In the genomic region with DNA sequence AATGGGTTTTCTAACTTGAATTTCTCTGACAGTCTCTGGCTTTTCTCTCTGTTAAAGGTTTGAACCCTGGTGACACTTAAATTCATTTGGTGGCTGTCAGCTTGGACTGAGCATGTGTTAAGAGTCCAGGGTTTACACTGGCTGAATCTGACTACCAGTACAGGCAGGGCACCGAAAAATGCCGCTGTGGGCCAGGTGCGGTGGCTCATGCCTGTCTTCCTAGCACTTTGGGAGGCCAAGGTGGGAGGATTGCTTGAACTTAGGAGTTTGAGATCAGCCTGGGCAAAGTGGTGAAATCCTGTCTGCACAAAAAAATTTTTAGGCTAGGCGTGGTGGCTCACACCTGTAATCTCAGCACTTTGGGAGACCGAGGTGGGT, we compare ENCODE assay signal across 8 cellular contexts. TPM values are rescaled to one million over a fixed set of nuclear protein-coding genes. Genes with fewer than 3 reads are reported as not detected.
DNase-seq lines count a peak whose midpoint lies in the region; ATAC-seq and TF ChIP-seq lines count a peak whose summit lies in the region.
"Had no signal": no experiment of that assay in that cellular context is flagged by ENCODE, and none has a peak within 500 bp of the region (broad histone marks: within the 10 kb centered on the region; RNA-seq: fewer than 3 reads in every experiment).

No MANE protein-coding gene starts in this region.

- DNase-seq in activated CD4-positive, alpha-beta memory T cell treated with anti-CD3 and anti-CD28 coated beads, Interleukin-2, amount 10 ng/mL, durations not matched to agents 7 days and 5 days, result no peak
- DNase-seq in glutamatergic neuron (no peak), amygdala (lab: John Stamatoyannopoulos, UW) (no peak)
- DNase-seq: substantia nigra had no signal

- peaks cover 62% of the 10 kb centered on the region for H3K4me1 Mint-ChIP-seq in activated CD4-positive, alpha-beta memory T cell treated with anti-CD3 and anti-CD28 coated beads, Interleukin-2, amount 10 ng/mL, durations not matched to agents 7 days and 5 days
- peaks cover 28% of the 10 kb centered on the region for H3K4me1 Mint-ChIP-seq in glutamatergic neuron (ENCODE audit: low read depth, unreplicated experiment)

- peak overlapping the region; percentile 78 for H3K27ac Mint-ChIP-seq in activated CD4-positive, alpha-beta memory T cell treated with anti-CD3 and anti-CD28 coated beads, Interleukin-2, amount 10 ng/mL, durations not matched to agents 7 days and 5 days
- peak overlapping the region; percentile 43 for H3K27ac Mint-ChIP-seq in glutamatergic neuron (ENCODE audit: unreplicated experiment)

- H3K4me3 ChIP-seq in HEK293 (ENCODE audit: low read depth, low read length), result peak overlapping the region; percentile 96
- H3K4me3 ChIP-seq in skin epidermis, result peak overlapping the region in 5 of 7 experiments; percentile 63 to 92 (median 87)

- peaks cover 55% of the 10 kb centered on the region for H3K36me3 Mint-ChIP-seq in activated CD4-positive, alpha-beta memory T cell treated with anti-CD3 and anti-CD28 coated beads, Interleukin-2, amount 10 ng/mL, durations not matched to agents 7 days and 5 days (ENCODE audit: low read depth)
- H3K36me3 Mint-ChIP-seq in glutamatergic neuron (ENCODE audit: unreplicated experiment), result no peaks in the 10 kb centered on the region

- no peaks in the 10 kb centered on the region for H3K4me1 ChIP-seq in HEK293 (ENCODE audit: control insufficient read depth, insufficient read depth, low read length)

- peaks cover 0 to 49% of the 10 kb centered on the region in 2 experiments; a peak in 1 of 3 replicates for H3K36me3 ChIP-seq in HEK293 (ENCODE audit: control insufficient read depth in 2 of 2, insufficient read depth in 1 of 2, low read length in 2 of 2)

- no peak for ATAC-seq in GM21515 (IDR thresholded peaks at IDR 0.05; ENCODE audit: unreplicated experiment)
- ATAC-seq in GM21576 (IDR thresholded peaks at IDR 0.05; ENCODE audit: unreplicated experiment), result no peak

- POLR2A ChIA-PET in HEK293 (lab: Yijun Ruan, JAX), result interaction anchor here (0.6 kb wide), 1 partner anchor 113 kb away, joined by 7 read pairs; no protein-coding TSS in a partner anchor
- POLR2A ChIA-PET in activated CD4-positive, alpha-beta memory T cell treated with anti-CD3 and anti-CD28 coated beads, Interleukin-2, amount 10 ng/mL, durations not matched to agents 7 days and 5 days (lab: Charles Lee), result interaction anchor here (1.4 to 3.3 kb wide), 7 partner anchors 113 to 817 kb away, joined by 3 to 65 read pairs (median 20); a partner anchor contains a TSS

- H3K9me3 Mint-ChIP-seq in activated CD4-positive, alpha-beta memory T cell treated with anti-CD3 and anti-CD28 coated beads, Interleukin-2, amount 10 ng/mL, durations not matched to agents 7 days and 5 days, result no peaks in the 10 kb centered on the region
- peaks cover 12% of the 10 kb centered on the region for H3K9me3 Mint-ChIP-seq in glutamatergic neuron (ENCODE audit: unreplicated experiment)

- H3K27ac ChIP-seq in HEK293 (ENCODE audit: extremely low read depth, low read depth, low read length) (no peak overlapping the region), skin epidermis (peak overlapping the region in 16 of 21 experiments; percentile 0 to 96 (median 69))

- CTCF ChIA-PET in HEK293 (lab: Yijun Ruan, JAX), result interaction anchor here (0.6 to 2.3 kb wide), 2 partner anchors 771 to 1855 kb away, joined by 3 to 13 read pairs; a partner anchor contains a TSS
- CTCF ChIA-PET in activated CD4-positive, alpha-beta memory T cell treated with anti-CD3 and anti-CD28 coated beads, Interleukin-2, amount 10 ng/mL, durations not matched to agents 7 days and 5 days (lab: Charles Lee), result interaction anchor here (1.5 to 6.2 kb wide), 4 partner anchors 47 to 771 kb away, joined by 4 to 45 read pairs (median 11); a partner anchor contains a TSS

- TF ChIP-seq CTCF in HEK293 (tag by site-specific recombination; IDR thresholded peaks at IDR 0.05) (no peak), glutamatergic neuron (IDR thresholded peaks at IDR 0.05; ENCODE audit: partially characterized antibody, unreplicated experiment) (peak; percentile 4)

- peak overlapping the region; percentile 98 for H3K4me3 Mint-ChIP-seq in activated CD4-positive, alpha-beta memory T cell treated with anti-CD3 and anti-CD28 coated beads, Interleukin-2, amount 10 ng/mL, durations not matched to agents 7 days and 5 days
- peak overlapping the region; percentile 93 for H3K4me3 Mint-ChIP-seq in glutamatergic neuron (ENCODE audit: unreplicated experiment)

- no peaks in the 10 kb centered on the region for H3K9me3 ChIP-seq in HEK293 (ENCODE audit: control insufficient read depth, insufficient read depth, low read depth, low read length)

- no peaks in the 10 kb centered on the region for H3K27me3 Mint-ChIP-seq in activated CD4-positive, alpha-beta memory T cell treated with anti-CD3 and anti-CD28 coated beads, Interleukin-2, amount 10 ng/mL, durations not matched to agents 7 days and 5 days
- peaks cover 9% of the 10 kb centered on the region for H3K27me3 Mint-ChIP-seq in glutamatergic neuron (ENCODE audit: unreplicated experiment)

TF ChIP-seq in HEK293, 187 proteins besides CTCF, POLR2A, EP300 and RAD21:
- no peak for TF ChIP-seq ZBTB20 (tag by site-specific recombination; IDR thresholded peaks at IDR 0.05)
- no peak for TF ChIP-seq ZNF555 (tag by site-specific recombination; conservative IDR thresholded peaks at IDR 0.05)
- no peak for TF ChIP-seq ZIC2 (tag by site-specific recombination; IDR thresholded peaks at IDR 0.05)
- TF ChIP-seq ZNF174 (tag by site-specific recombination; IDR thresholded peaks at IDR 0.05), result no peak
- TF ChIP-seq ZNF354C (tag by site-specific recombination; IDR thresholded peaks at IDR 0.05; ENCODE audit: borderline replicate concordance, low read depth), result no peak
- TF ChIP-seq ZNF501 (tag by site-specific recombination; IDR thresholded peaks at IDR 0.05), result no peak
- no peak for TF ChIP-seq ZNF133 (tag by site-specific recombination; IDR thresholded peaks at IDR 0.05)
- no peak for TF ChIP-seq KLF10 (tag by site-specific recombination; IDR thresholded peaks at IDR 0.05)
- no peak for TF ChIP-seq ZNF214 (tag by site-specific recombination; IDR thresholded peaks at IDR 0.05; ENCODE audit: borderline replicate concordance)
- no peak for TF ChIP-seq ZSCAN16 (tag by site-specific recombination; IDR thresholded peaks at IDR 0.05)
- TF ChIP-seq ZBTB7A (tag by site-specific recombination; IDR thresholded peaks at IDR 0.05; ENCODE audit: low read depth), result no peak
- TF ChIP-seq, protein P1, sequence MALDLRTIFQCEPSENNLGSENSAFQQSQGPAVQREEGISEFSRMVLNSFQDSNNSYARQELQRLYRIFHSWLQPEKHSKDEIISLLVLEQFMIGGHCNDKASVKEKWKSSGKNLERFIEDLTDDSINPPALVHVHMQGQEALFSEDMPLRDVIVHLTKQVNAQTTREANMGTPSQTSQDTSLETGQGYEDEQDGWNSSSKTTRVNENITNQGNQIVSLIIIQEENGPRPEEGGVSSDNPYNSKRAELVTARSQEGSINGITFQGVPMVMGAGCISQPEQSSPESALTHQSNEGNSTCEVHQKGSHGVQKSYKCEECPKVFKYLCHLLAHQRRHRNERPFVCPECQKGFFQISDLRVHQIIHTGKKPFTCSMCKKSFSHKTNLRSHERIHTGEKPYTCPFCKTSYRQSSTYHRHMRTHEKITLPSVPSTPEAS (tag by site-specific recombination; IDR thresholded peaks at IDR 0.05), result no peak
- no peak for TF ChIP-seq ZNF621 (tag by site-specific recombination; IDR thresholded peaks at IDR 0.05)
- no peak for TF ChIP-seq OSR2 (tag by site-specific recombination; IDR thresholded peaks at IDR 0.05)
- no peak for TF ChIP-seq ZNF184 (tag by site-specific recombination; IDR thresholded peaks at IDR 0.05)

RNA-seq across cellular contexts. Expression of a gene that starts 1.8 kb away (rescaled TPM):
- total RNA-seq in activated CD4-positive, alpha-beta memory T cell treated with anti-CD3 and anti-CD28 coated beads, Interleukin-2, amount 10 ng/mL, durations not matched to agents 7 days and 5 days, result 100 to 1,000 TPM; 143 to 149 TPM
- 104 TPM for total RNA-seq in glutamatergic neuron (ENCODE audit: unreplicated experiment)

RNA-seq across cellular contexts. Expression of a gene that starts 4.2 kb away (rescaled TPM):
- total RNA-seq in activated CD4-positive, alpha-beta memory T cell treated with anti-CD3 and anti-CD28 coated beads, Interleukin-2, amount 10 ng/mL, durations not matched to agents 7 days and 5 days, result 10 to 100 TPM; 24.5 to 25.4 TPM
- 52.5 TPM for total RNA-seq in glutamatergic neuron (ENCODE audit: unreplicated experiment)
